Comparison of ENCODE assay signal across 13 cellular contexts in genomic region chr12:59651230-59651920, GRCh38. TPM values are rescaled to one million over a fixed set of nuclear protein-coding genes. Genes with fewer than 3 reads are reported as not detected.
A peak's percentile ranks its signal among the peaks of the same experiment; 100 is the strongest.
DNase-seq lines count a peak whose midpoint lies in the region; FAIRE-seq and TF ChIP-seq lines count a peak whose summit lies in the region.
"Had no signal": no experiment of that assay in that cellular context is flagged by ENCODE, and none has a peak within 500 bp of the region (broad histone marks: within the 10 kb centered on the region; RNA-seq: fewer than 3 reads in every experiment).

No MANE protein-coding gene starts in this region.

- CTCF ChIA-PET in Caco-2 (lab: Charles Lee) = no interaction called here

- H3K27me3 Mint-ChIP-seq in Caco-2 (ENCODE audit: insufficient read depth, unreplicated experiment) = no peaks in the 10 kb centered on the region
- H3K27me3 Mint-ChIP-seq: activated naive CD8-positive, alpha-beta T cell treated with anti-CD3 and anti-CD28 coated beads, Interleukin-2, amount 50 U/mL, for 24 hours had no signal

- intact Hi-C loops in Caco-2 (cut with micrococcal nuclease; ENCODE audit: unreplicated experiment) = no loop called here
- intact Hi-C loops in esophagus squamous epithelium (cut with DNase I) = no loop called here

- H3K4me3 ChIP-seq in Caco-2 (ENCODE audit: low read depth, low read length) (no peak overlapping the region), epithelial cell of esophagus (ENCODE audit: low read length) (no peak overlapping the region), esophagus squamous epithelium (no peak overlapping the region)
- H3K4me3 ChIP-seq: esophagus muscularis mucosa had no signal

- DNase-seq in Caco-2 (peak in 1 of 2 experiments; percentile 3), HTR-8/SVneo (ENCODE audit: insufficient read length, low spot score) (peak; percentile 20), epithelial cell of esophagus (ENCODE audit: low read depth) (peak; percentile 55), mucosa of gallbladder (ENCODE audit: low spot score) (peak; percentile 46), esophagus squamous epithelium (lab: John Stamatoyannopoulos, UW) (no peak), NCI-H1092 (lab: John Stamatoyannopoulos, UW) (no peak), cerebellum (ENCODE audit: low spot score) (no peak), GM13976 (ENCODE audit: low spot score) (no peak)
- DNase-seq: activated naive CD8-positive, alpha-beta T cell treated with anti-CD3 and anti-CD28 coated beads, Interleukin-2, amount 50 U/mL, for 24 hours; KBM-7; NCI-H345; stimulated activated CD8-positive, alpha-beta memory T cell treated with anti-CD3 and anti-CD28 coated beads, Interleukin-4, amount 100 ng/mL, for 48 hours had no signal

- H3K4me1 Mint-ChIP-seq in Caco-2 (ENCODE audit: low read depth, unreplicated experiment) = peaks cover 17% of the 10 kb centered on the region

- H3K36me3 ChIP-seq in Caco-2 (ENCODE audit: control insufficient read depth, insufficient read depth, low read length) (no peaks in the 10 kb centered on the region), esophagus squamous epithelium (peaks cover 0 to 28% (median 0%) of the 10 kb centered on the region in 3 donors)

- no peaks in the 10 kb centered on the region for H3K36me3 Mint-ChIP-seq in Caco-2 (ENCODE audit: insufficient read depth, unreplicated experiment)

- peaks cover 15% of the 10 kb centered on the region for H3K9me3 Mint-ChIP-seq in Caco-2 (ENCODE audit: unreplicated experiment)

- H3K9me3 ChIP-seq in Caco-2 = no peaks in the 10 kb centered on the region
- H3K9me3 ChIP-seq in esophagus squamous epithelium = no peaks in the 10 kb centered on the region
- H3K9me3 ChIP-seq: esophagus muscularis mucosa had no signal

- TF ChIP-seq CTCF in Caco-2 (IDR thresholded peaks at IDR 0.05; ENCODE audit: insufficient read depth in 1 of 2, low read depth in 1 of 2, low read length in 1 of 2, severe bottlenecking in 1 of 2, unreplicated experiment in 1 of 2) = no peak
- no peak for TF ChIP-seq CTCF in epithelial cell of esophagus (IDR thresholded peaks at IDR 0.05; ENCODE audit: insufficient read depth, low read depth, low read length, missing control alignments)
- no peak for TF ChIP-seq CTCF in esophagus squamous epithelium (IDR thresholded peaks at IDR 0.05)
- TF ChIP-seq CTCF in GM13976 (IDR thresholded peaks at IDR 0.05; ENCODE audit: borderline replicate concordance, control extremely low read depth, extremely low read depth, insufficient read depth, missing control alignments) = no peak

- POLR2A ChIA-PET in Caco-2 (lab: Charles Lee) = no interaction called here

- H3K27ac ChIP-seq in esophagus squamous epithelium = no peak overlapping the region
- H3K27ac ChIP-seq: esophagus muscularis mucosa had no signal

- FAIRE-seq in HTR-8/SVneo (lab: Jason Lieb, UNC) = no peak

- in situ Hi-C loops in GM13976 (cut with MboI; ENCODE audit: low sequenced_read_pairs, unreplicated experiment) = no loop called here

- BruUV-seq in Caco-2 (replicated peaks; lab: Mats Ljungman, UMichigan) = no TSS peak

- WGBS in esophagus squamous epithelium, 2 donors = 20 to 43% methylated on average over 1 of the region's 1 CpG

- no peak for TF ChIP-seq POLR2A in esophagus squamous epithelium (IDR thresholded peaks at IDR 0.05)

- H3K27me3 ChIP-seq in Caco-2 (replicated peaks; ENCODE audit: control insufficient read depth, insufficient read depth, low read length) (no peaks in the 10 kb centered on the region), esophagus squamous epithelium (no peaks in the 10 kb centered on the region)
- H3K27me3 ChIP-seq: esophagus muscularis mucosa had no signal

- H3K4me1 ChIP-seq in Caco-2 = peaks cover 40% of the 10 kb centered on the region
- peaks cover 0 to 35% (median 3%) of the 10 kb centered on the region in 3 donors for H3K4me1 ChIP-seq in esophagus squamous epithelium

- H3K27ac Mint-ChIP-seq in Caco-2 (ENCODE audit: unreplicated experiment) = peak overlapping the region; percentile 60
- H3K27ac Mint-ChIP-seq: activated naive CD8-positive, alpha-beta T cell treated with anti-CD3 and anti-CD28 coated beads, Interleukin-2, amount 50 U/mL, for 24 hours had no signal

- H3K4me3 Mint-ChIP-seq in Caco-2 (ENCODE audit: unreplicated experiment) = peak overlapping the region; percentile 45
- H3K4me3 Mint-ChIP-seq: activated naive CD8-positive, alpha-beta T cell treated with anti-CD3 and anti-CD28 coated beads, Interleukin-2, amount 50 U/mL, for 24 hours had no signal

RNA-seq across cellular contexts. Expression of gene SLC16A7, which starts 55.5 kb away (rescaled TPM):
- total RNA-seq in Caco-2 (2022) (5.5 and 6.6 TPM in 2 replicates), mucosa of gallbladder (86.5 TPM), esophagus squamous epithelium (10 to 100 TPM; 55.3 to 82.1 (median 72.9) TPM), cerebellum (19.9 TPM)

Comparison
In these comparisons a context has a peak if more than half of its experiments do, and no peak if none do; other contexts are left out.
1. DNase-seq: peak in HTR-8/SVneo (single experiment), epithelial cell of esophagus (single experiment) and mucosa of gallbladder (single experiment); none in esophagus squamous epithelium (single experiment), NCI-H1092 (single experiment), cerebellum (single experiment) and GM13976 (single experiment).